26 cellular contexts compared by ENCODE assay signal in the genomic region with DNA sequence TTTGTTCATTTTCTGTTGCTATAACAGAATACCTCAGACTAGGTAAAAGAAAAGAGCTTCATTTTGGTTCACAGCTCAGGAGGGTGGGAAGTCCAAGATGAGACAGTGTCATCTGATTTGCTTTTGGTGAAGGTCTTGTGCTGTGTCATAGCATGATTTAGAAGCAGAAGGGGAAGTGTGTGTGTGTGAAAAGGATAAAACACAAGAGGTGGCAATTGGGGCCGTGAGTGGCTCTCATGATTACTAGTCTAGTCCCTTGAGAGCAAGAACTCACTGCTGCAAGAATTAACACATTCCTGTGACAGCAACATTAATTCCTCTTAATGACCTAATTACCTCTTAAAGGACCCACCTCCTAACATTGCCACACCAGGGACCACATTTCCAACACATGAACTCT. TPM values are rescaled to one million over a fixed set of nuclear protein-coding genes. Genes with fewer than 3 reads are reported as not detected.
DNase-seq lines count a peak whose midpoint lies in the region; ATAC-seq, FAIRE-seq and TF ChIP-seq lines count a peak whose summit lies in the region.
"Had no signal": no experiment of that assay in that cellular context is flagged by ENCODE, and none has a peak within 500 bp of the region (broad histone marks: within the 10 kb centered on the region; RNA-seq: fewer than 3 reads in every experiment).

No MANE protein-coding gene starts in this region.

- peak; percentile 69 for DNase-seq in CD14-positive monocyte (ENCODE audit: low spot score)
- no peak for DNase-seq in GM12891 (ENCODE audit: insufficient read length, low spot score)
- peak; percentile 8 to 24 for DNase-seq in NOMO-1 (lab: John Stamatoyannopoulos, UW; ENCODE audit: unreplicated experiment in 2 of 2)
- no peak for DNase-seq in K562 (ENCODE audit: extremely low read depth in 1 of 4, low spot score in 3 of 4)
- no peak for DNase-seq in chondrocyte (ENCODE audit: low spot score)
- no peak for DNase-seq in NCI-H1092 (lab: John Stamatoyannopoulos, UW)
- no peak for DNase-seq in left colon
- no peak for DNase-seq in osteocyte (ENCODE audit: extremely low spot score, unreplicated experiment)
- DNase-seq: activated CD4-positive, alpha-beta T cell treated with anti-CD3 and anti-CD28 coated beads, Interleukin-2, amount 10 ng/mL, durations not matched to agents 24 days and 14 days; body of pancreas; CD8-positive, alpha-beta T cell; DMS53; IMR-90; left ventricle myocardium superior; NCI-H187; NCI-H2227 treated with DMSO at 0.1 percent for 48 hours; NCI-H82; nucleus accumbens; RPMI8226; stimulated activated naive CD4-positive, alpha-beta T cell; transverse colon had no signal

- no peak overlapping the region for H3K4me3 ChIP-seq in K562
- H3K4me3 ChIP-seq: body of pancreas, right atrium auricular region, transverse colon had no signal

- H3K9me3 ChIP-seq in K562 (replicated peaks; ENCODE audit: control insufficient read depth, insufficient read depth, low read depth, low read length): no peaks in the 10 kb centered on the region
- H3K9me3 ChIP-seq: body of pancreas, right atrium auricular region, transverse colon had no signal

- peaks cover 11 to 24% of the 10 kb centered on the region in 2 experiments for H3K27me3 ChIP-seq in K562 (ENCODE audit: control insufficient read depth in 2 of 2, insufficient read depth in 2 of 2, low read length in 2 of 2)
- H3K27me3 ChIP-seq: body of pancreas, right atrium auricular region, transverse colon had no signal

- no peak overlapping the region for H3K27ac ChIP-seq in K562 (ENCODE audit: extremely low read depth, low read depth, low read length)
- H3K27ac ChIP-seq: body of pancreas, right atrium auricular region, transverse colon had no signal

- CTCF ChIA-PET in K562 (lab: Yijun Ruan, JAX; ENCODE audit: low intra/inter-chr PET ratio): no interaction called here

- no peaks in the 10 kb centered on the region for H3K36me3 Mint-ChIP-seq in CD14-positive monocyte
- no peaks in the 10 kb centered on the region for H3K36me3 Mint-ChIP-seq in chondrocyte (ENCODE audit: low read depth)
- H3K36me3 Mint-ChIP-seq in osteocyte (ENCODE audit: unreplicated experiment): no peaks in the 10 kb centered on the region
- H3K36me3 Mint-ChIP-seq: activated naive CD4-positive, alpha-beta T cell treated with anti-CD3 and anti-CD28 coated beads, Interleukin-2, amount 50 U/mL, for 24 hours; CD8-positive, alpha-beta T cell had no signal

- TF ChIP-seq CTCF in CD14-positive monocyte (IDR thresholded peaks at IDR 0.05) (no peak), K562 (IDR thresholded peaks at IDR 0.05 in 2 of 3, conservative IDR thresholded peaks at IDR 0.05 in 1 of 3; ENCODE audit: insufficient read depth in 2 of 3, low read depth in 1 of 3, low read length in 3 of 3) (no peak), chondrocyte (IDR thresholded peaks at IDR 0.05) (no peak), osteocyte (IDR thresholded peaks at IDR 0.05) (no peak)

- no peaks in the 10 kb centered on the region for H3K79me2 ChIP-seq in K562 (ENCODE audit: control insufficient read depth, insufficient read depth, low read length)

- FAIRE-seq in GM12891 (lab: Jason Lieb, UNC) (peak; percentile 9), K562 (lab: Jason Lieb, UNC) (no peak)
- FAIRE-seq: endometrium had no signal

- TF ChIP-seq POLR2A in GM12891 (IDR thresholded peaks at IDR 0.05; ENCODE audit: low read depth, low read length): no peak
- TF ChIP-seq POLR2A in K562 (conservative IDR thresholded peaks at IDR 0.05): no peak

- H3K9me3 Mint-ChIP-seq in CD14-positive monocyte: peaks cover 0 to 5% (median 1%) of the 10 kb centered on the region in 7 donors
- H3K9me3 Mint-ChIP-seq in chondrocyte (ENCODE audit: low read depth): no peaks in the 10 kb centered on the region
- no peaks in the 10 kb centered on the region for H3K9me3 Mint-ChIP-seq in osteocyte (ENCODE audit: unreplicated experiment)
- H3K9me3 Mint-ChIP-seq: activated CD4-positive, alpha-beta T cell treated with anti-CD3 and anti-CD28 coated beads, Interleukin-2, amount 10 ng/mL, durations not matched to agents 24 days and 14 days; activated naive CD4-positive, alpha-beta T cell treated with anti-CD3 and anti-CD28 coated beads, Interleukin-2, amount 50 U/mL, for 24 hours; CD8-positive, alpha-beta T cell had no signal

- in situ Hi-C loops in K562 (cut with MboI): no loop called here

- no peak overlapping the region for H3K4me2 ChIP-seq in K562 (ENCODE audit: insufficient read depth, low read length)

- no peak for TF ChIP-seq EP300 in K562 (IDR thresholded peaks at IDR 0.05; ENCODE audit: low read length)

- H3K4me3 Mint-ChIP-seq in CD14-positive monocyte: no peak overlapping the region
- no peak overlapping the region for H3K4me3 Mint-ChIP-seq in chondrocyte (ENCODE audit: unreplicated experiment)
- H3K4me3 Mint-ChIP-seq in osteocyte (ENCODE audit: unreplicated experiment): no peak overlapping the region
- H3K4me3 Mint-ChIP-seq: activated CD4-positive, alpha-beta T cell treated with anti-CD3 and anti-CD28 coated beads, Interleukin-2, amount 10 ng/mL, durations not matched to agents 24 days and 14 days; activated naive CD4-positive, alpha-beta T cell treated with anti-CD3 and anti-CD28 coated beads, Interleukin-2, amount 50 U/mL, for 24 hours; CD8-positive, alpha-beta T cell had no signal

- POLR2A ChIA-PET in K562 (lab: Yijun Ruan, JAX): no interaction called here

- peaks cover 5 to 17% (median 13%) of the 10 kb centered on the region in 3 donors for H3K27me3 Mint-ChIP-seq in CD14-positive monocyte (ENCODE audit: low read depth in 3 of 3)
- peaks cover 8% of the 10 kb centered on the region for H3K27me3 Mint-ChIP-seq in chondrocyte (ENCODE audit: low read depth)
- H3K27me3 Mint-ChIP-seq in osteocyte (ENCODE audit: unreplicated experiment): peaks cover 4% of the 10 kb centered on the region
- H3K27me3 Mint-ChIP-seq: activated CD4-positive, alpha-beta T cell treated with anti-CD3 and anti-CD28 coated beads, Interleukin-2, amount 10 ng/mL, durations not matched to agents 24 days and 14 days; activated naive CD4-positive, alpha-beta T cell treated with anti-CD3 and anti-CD28 coated beads, Interleukin-2, amount 50 U/mL, for 24 hours had no signal

- WGBS in K562 (ENCODE audit: insufficient coverage, low coverage, missing lambda C conversion rate): 0% methylated on average over 1 of the region's 1 CpG

- TF ChIP-seq RAD21 in K562 (CRISPR knock-in tag; conservative IDR thresholded peaks at IDR 0.05 in 1 of 2, IDR thresholded peaks at IDR 0.05 in 1 of 2): no peak

- H3K36me3 ChIP-seq in K562 (ENCODE audit: control insufficient read depth, insufficient read depth, low read length): no peaks in the 10 kb centered on the region
- H3K36me3 ChIP-seq: transverse colon had no signal

- ATAC-seq in K562 (no peak), left colon (no peak)
- ATAC-seq: body of pancreas; CD8-positive, alpha-beta T cell; left ventricle myocardium superior had no signal

- H2AFZ ChIP-seq in K562 (ENCODE audit: low read depth, low read length): no peak overlapping the region

- no TSS peak for BruUV-seq in K562 (replicated peaks; lab: Mats Ljungman, UMichigan)

- no peaks in the 10 kb centered on the region for H4K20me1 ChIP-seq in K562 (replicated peaks; ENCODE audit: control insufficient read depth, insufficient read depth, low read length)

- peaks cover 25% of the 10 kb centered on the region for H3K4me1 Mint-ChIP-seq in CD14-positive monocyte
- peaks cover 6% of the 10 kb centered on the region for H3K4me1 Mint-ChIP-seq in chondrocyte (ENCODE audit: low read depth)
- peaks cover 21% of the 10 kb centered on the region for H3K4me1 Mint-ChIP-seq in osteocyte (ENCODE audit: unreplicated experiment)

- H3K4me1 ChIP-seq in K562 (replicated peaks in 1 of 2; ENCODE audit: control insufficient read depth in 2 of 2, insufficient read depth in 2 of 2, low read length in 2 of 2): no peaks in the 10 kb centered on the region
- H3K4me1 ChIP-seq: body of pancreas, right atrium auricular region, transverse colon had no signal

- H3K9me1 ChIP-seq in K562 (ENCODE audit: control insufficient read depth, insufficient read depth, low read length): no peaks in the 10 kb centered on the region

- H3K9ac ChIP-seq in K562 (ENCODE audit: insufficient read depth in 1 of 2, low read depth in 2 of 2, low read length in 2 of 2): no peak overlapping the region

- intact Hi-C loops in CD14-positive monocyte (cut with micrococcal nuclease) (loop anchor here in 1 of 2 donors (5.0 kb wide), 1 partner anchor 56 kb away; the partner anchor contains the start of gene SLFN5), K562 (cut with micrococcal nuclease) (no loop called here), left colon (cut with DNase I, micrococcal nuclease) (no loop called here)

- H3K27ac Mint-ChIP-seq in CD14-positive monocyte (peak overlapping the region in 3 of 7 donors; percentile 58 to 81 (median 75)), chondrocyte (ENCODE audit: unreplicated experiment) (no peak overlapping the region), osteocyte (ENCODE audit: unreplicated experiment) (no peak overlapping the region)
- H3K27ac Mint-ChIP-seq: activated CD4-positive, alpha-beta T cell treated with anti-CD3 and anti-CD28 coated beads, Interleukin-2, amount 10 ng/mL, durations not matched to agents 24 days and 14 days; activated naive CD4-positive, alpha-beta T cell treated with anti-CD3 and anti-CD28 coated beads, Interleukin-2, amount 50 U/mL, for 24 hours had no signal

RNA-seq across cellular contexts. Expression of gene SLC35G3, which starts 8.3 kb away (rescaled TPM):
- polyA plus RNA-seq in CD14-positive monocyte: not detected
- not detected for polyA plus RNA-seq in GM12891 (2012; ENCODE audit: low read depth, missing spikeins)
- total RNA-seq in K562 (2011; cell fraction: chromatin; rRNA removed; ENCODE audit: low replicate concordance): not detected in 2 replicates
- total RNA-seq in K562 (2011; cell fraction: nucleolus; rRNA removed): not detected in 2 replicates
- total RNA-seq in K562 (2011; cell fraction: nucleoplasm; rRNA removed): not detected in 2 replicates
- total RNA-seq in K562 (2014; rRNA removed): not detected in 2 replicates
- not detected in 2 replicates for total RNA-seq in K562 (2014; rRNA removed; fragmentation: Illumina TruSeq; extraction: Trizol)
- not detected in 2 replicates for total RNA-seq in K562 (2015; rRNA removed; fragmentation: Illumina TruSeq; extraction: Trizol)
- total RNA-seq in K562 (2021): not detected in 2 replicates
- polyA plus RNA-seq in K562 (2011; rRNA removed): not detected in 2 replicates
- polyA plus RNA-seq in K562 (2011; cell fraction: cytosol; rRNA removed): not detected in 2 replicates
- not detected in 2 replicates for polyA plus RNA-seq in K562 (2011; cell fraction: nucleus; rRNA removed)
- not detected in 2 replicates for polyA plus RNA-seq in K562 (2012)
- not detected in 2 replicates for polyA plus RNA-seq in K562 (2014; fragmentation: Illumina TruSeq; extraction: Trizol)
- polyA plus RNA-seq in K562 (2014; fragmentation: Nextera tagmentation; extraction: Ambion mirVana): not detected
- not detected in 2 replicates for polyA plus RNA-seq in K562 (2014; rRNA removed)
- not detected in 2 replicates for polyA minus RNA-seq in K562 (2011; rRNA and poly(A)+ RNA removed)
- polyA minus RNA-seq in K562 (2011; cell fraction: cytosol; rRNA and poly(A)+ RNA removed): not detected in 2 replicates
- polyA minus RNA-seq in K562 (2011; cell fraction: nucleus; rRNA and poly(A)+ RNA removed): not detected in 2 replicates
- total RNA-seq in chondrocyte: not detected in 3 replicates
- total RNA-seq in left colon: not detected
- not detected in 2 replicates for total RNA-seq in osteocyte
- total RNA-seq: activated CD4-positive, alpha-beta T cell treated with anti-CD3 and anti-CD28 coated beads, Interleukin-2, amount 10 ng/mL, durations not matched to agents 24 days and 14 days; body of pancreas; CD8-positive, alpha-beta T cell; IMR-90; left ventricle myocardium superior; MCF 10A; mucosa of gallbladder; right atrium auricular region; transverse colon had no signal
- polyA plus RNA-seq: IMR-90 had no signal

RNA-seq across cellular contexts. Expression of gene UNC45B, which starts 38.2 kb away (rescaled TPM):
- polyA plus RNA-seq in CD14-positive monocyte: not detected
- not detected for polyA plus RNA-seq in GM12891 (2012; ENCODE audit: low read depth, missing spikeins)
- total RNA-seq in K562 (2011; cell fraction: chromatin; rRNA removed; ENCODE audit: low replicate concordance): not detected in 2 replicates
- not detected in 2 replicates for total RNA-seq in K562 (2011; cell fraction: nucleolus; rRNA removed)
- total RNA-seq in K562 (2011; cell fraction: nucleoplasm; rRNA removed): not detected in 2 replicates
- total RNA-seq in K562 (2014; rRNA removed): not detected in 2 replicates
- total RNA-seq in K562 (2014; rRNA removed; fragmentation: Illumina TruSeq; extraction: Trizol): not detected in 2 replicates
- not detected in 2 replicates for total RNA-seq in K562 (2015; rRNA removed; fragmentation: Illumina TruSeq; extraction: Trizol)
- not detected in 2 replicates for total RNA-seq in K562 (2021)
- polyA plus RNA-seq in K562 (2011; rRNA removed): not detected in 2 replicates
- polyA plus RNA-seq in K562 (2011; cell fraction: cytosol; rRNA removed): 0.01 TPM in 1 of 2 replicates, not detected in the other
- polyA plus RNA-seq in K562 (2011; cell fraction: nucleus; rRNA removed): not detected in 2 replicates
- polyA plus RNA-seq in K562 (2012): not detected in 2 replicates
- polyA plus RNA-seq in K562 (2014; fragmentation: Illumina TruSeq; extraction: Trizol): not detected in 2 replicates
- polyA plus RNA-seq in K562 (2014; fragmentation: Nextera tagmentation; extraction: Ambion mirVana): not detected
- not detected in 2 replicates for polyA plus RNA-seq in K562 (2014; rRNA removed)
- not detected in 2 replicates for polyA minus RNA-seq in K562 (2011; rRNA and poly(A)+ RNA removed)
- polyA minus RNA-seq in K562 (2011; cell fraction: cytosol; rRNA and poly(A)+ RNA removed): not detected in 2 replicates
- polyA minus RNA-seq in K562 (2011; cell fraction: nucleus; rRNA and poly(A)+ RNA removed): not detected in 2 replicates
- not detected in 3 replicates for total RNA-seq in chondrocyte
- not detected for total RNA-seq in left colon
- total RNA-seq in osteocyte: not detected in 2 replicates
- total RNA-seq: activated CD4-positive, alpha-beta T cell treated with anti-CD3 and anti-CD28 coated beads, Interleukin-2, amount 10 ng/mL, durations not matched to agents 24 days and 14 days; body of pancreas; IMR-90; MCF 10A had no signal
- polyA plus RNA-seq: IMR-90 had no signal

RNA-seq across cellular contexts. Expression of gene NLE1, which starts 43.7 kb away (rescaled TPM):
- polyA plus RNA-seq in CD14-positive monocyte (1 to 10 TPM; 1.6 to 2.2 TPM), K562 (2011; rRNA removed) (21.2 and 26.5 TPM in 2 replicates), K562 (2014; fragmentation: Illumina TruSeq; extraction: Trizol) (29.4 and 45.9 TPM in 2 replicates), K562 (2014; fragmentation: Nextera tagmentation; extraction: Ambion mirVana) (1 to 10 TPM; 3.8 to 7.0 TPM), K562 (2014; rRNA removed) (36.0 and 41.0 TPM in 2 replicates)
- polyA plus RNA-seq in GM12891 (2012; ENCODE audit: low read depth, missing spikeins): 13.9 TPM
- 19.4 and 63.1 TPM in 2 replicates for total RNA-seq in K562 (2011; cell fraction: chromatin; rRNA removed; ENCODE audit: low replicate concordance)
- 45.3 and 54.7 TPM in 2 replicates for total RNA-seq in K562 (2011; cell fraction: nucleolus; rRNA removed)
- 33.1 and 41.2 TPM in 2 replicates for total RNA-seq in K562 (2011; cell fraction: nucleoplasm; rRNA removed)
- total RNA-seq in K562 (2014; rRNA removed) (44.9 and 53.4 TPM in 2 replicates), K562 (2014; rRNA removed; fragmentation: Illumina TruSeq; extraction: Trizol) (18.0 and 24.6 TPM in 2 replicates), K562 (2015; rRNA removed; fragmentation: Illumina TruSeq; extraction: Trizol) (28.2 and 30.0 TPM in 2 replicates), K562 (2021) (63.2 and 69.0 TPM in 2 replicates), chondrocyte (10.2 to 12.7 TPM (median 12.0 TPM) in 3 replicates), left colon (10 to 100 TPM in 1 of 2 donors, 1 to 10 TPM in 1; 7.8 to 10.5 TPM), osteocyte (10.7 and 11.8 TPM in 2 replicates)
- 27.7 and 65.1 TPM in 2 replicates for polyA plus RNA-seq in K562 (2011; cell fraction: cytosol; rRNA removed)
- 29.2 and 62.5 TPM in 2 replicates for polyA plus RNA-seq in K562 (2011; cell fraction: nucleus; rRNA removed)
- polyA plus RNA-seq in K562 (2012): 28.9 and 31.2 TPM in 2 replicates
- 13.6 and 28.5 TPM in 2 replicates for polyA minus RNA-seq in K562 (2011; rRNA and poly(A)+ RNA removed)
- polyA minus RNA-seq in K562 (2011; cell fraction: cytosol; rRNA and poly(A)+ RNA removed): 19.2 and 23.5 TPM in 2 replicates
- 25.4 and 35.7 TPM in 2 replicates for polyA minus RNA-seq in K562 (2011; cell fraction: nucleus; rRNA and poly(A)+ RNA removed)

RNA-seq across cellular contexts. Expression of gene SLFN5, which starts 57.0 kb away (rescaled TPM):
- polyA plus RNA-seq in CD14-positive monocyte: 1 to 10 TPM; 5.3 to 8.8 TPM
- polyA plus RNA-seq in GM12891 (2012; ENCODE audit: low read depth, missing spikeins): 8.3 TPM
- 0.35 TPM in 1 of 2 replicates, not detected in the other for total RNA-seq in K562 (2011; cell fraction: chromatin; rRNA removed; ENCODE audit: low replicate concordance)
- not detected in 2 replicates for total RNA-seq in K562 (2011; cell fraction: nucleolus; rRNA removed)
- total RNA-seq in K562 (2011; cell fraction: nucleoplasm; rRNA removed): 0.15 TPM in 1 of 2 replicates, not detected in the other
- under 0.01 and 0.08 TPM in 2 replicates for total RNA-seq in K562 (2014; rRNA removed)
- 0.06 and 0.07 TPM in 2 replicates for total RNA-seq in K562 (2014; rRNA removed; fragmentation: Illumina TruSeq; extraction: Trizol)
- 0.11 TPM in 2 replicates for total RNA-seq in K562 (2015; rRNA removed; fragmentation: Illumina TruSeq; extraction: Trizol)
- 0.18 and 0.20 TPM in 2 replicates for total RNA-seq in K562 (2021)
- 0.01 TPM in 1 of 2 replicates, not detected in the other for polyA plus RNA-seq in K562 (2011; rRNA removed)
- not detected in 2 replicates for polyA plus RNA-seq in K562 (2011; cell fraction: cytosol; rRNA removed)
- not detected in 2 replicates for polyA plus RNA-seq in K562 (2011; cell fraction: nucleus; rRNA removed)
- 0.04 and 0.91 TPM in 2 replicates for polyA plus RNA-seq in K562 (2012)
- polyA plus RNA-seq in K562 (2014; fragmentation: Illumina TruSeq; extraction: Trizol): 0.01 and 0.11 TPM in 2 replicates
- polyA plus RNA-seq in K562 (2014; fragmentation: Nextera tagmentation; extraction: Ambion mirVana): under 1 TPM in 1 of 2 experiments, not detected in 1; 0.10 TPM
- 0.01 TPM in 2 replicates for polyA plus RNA-seq in K562 (2014; rRNA removed)
- polyA minus RNA-seq in K562 (2011; rRNA and poly(A)+ RNA removed): 0.07 TPM in 1 of 2 replicates, not detected in the other
- polyA minus RNA-seq in K562 (2011; cell fraction: cytosol; rRNA and poly(A)+ RNA removed): not detected in 2 replicates
- 0.13 TPM in 1 of 2 replicates, not detected in the other for polyA minus RNA-seq in K562 (2011; cell fraction: nucleus; rRNA and poly(A)+ RNA removed)
- total RNA-seq in chondrocyte: 36.2 to 90.5 TPM (median 89.4 TPM) in 3 replicates
- 10 to 100 TPM in 1 of 2 donors, 1 to 10 TPM in 1; 7.7 to 12.8 TPM for total RNA-seq in left colon
- total RNA-seq in osteocyte: 79.0 and 82.4 TPM in 2 replicates

Comparison
In these comparisons a context has a peak if more than half of its experiments do, and no peak if none do; other contexts are left out.
1. DNase-seq: peak in CD14-positive monocyte (single experiment) and NOMO-1 (2 of 2); none in GM12891 (single experiment), K562 (0 of 4), chondrocyte (single experiment), NCI-H1092 (single experiment), left colon (0 of 2) and osteocyte (single experiment).